ENCODE assay signal across 8 cellular contexts in the genomic region with DNA sequence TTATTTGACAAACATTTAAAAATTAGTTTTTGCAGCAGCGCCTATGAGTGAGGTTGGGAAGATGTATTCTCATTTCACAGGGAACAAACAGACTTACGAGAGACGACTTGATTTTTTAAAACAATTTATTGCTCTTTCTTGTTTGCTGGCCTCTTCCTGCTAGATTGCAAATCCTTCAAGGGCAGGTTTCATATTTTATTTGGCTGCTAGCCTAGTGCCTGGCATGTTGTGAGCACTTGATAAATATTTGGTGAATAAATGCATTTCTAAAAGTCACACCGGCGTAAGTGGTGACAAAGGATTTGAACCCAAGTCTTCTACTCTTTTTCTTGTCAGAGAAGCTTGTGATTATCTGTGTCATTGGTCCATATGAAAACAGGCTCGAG. TPM values are rescaled to one million over a fixed set of nuclear protein-coding genes. Genes with fewer than 3 reads are reported as not detected.
DNase-seq lines count a peak whose midpoint lies in the region; ATAC-seq and TF ChIP-seq lines count a peak whose summit lies in the region.
"Had no signal": no experiment of that assay in that cellular context is flagged by ENCODE, and none has a peak within 500 bp of the region (broad histone marks: within the 10 kb centered on the region; RNA-seq: fewer than 3 reads in every experiment).

No MANE protein-coding gene starts in this region.

- no peaks in the 10 kb centered on the region for H3K9me3 Mint-ChIP-seq in activated T-helper 2 cell treated with anti-CD3 and anti-CD28 coated beads, Interferon-gamma antibody, Interleukin-2, Interleukin-4, amounts not matched to agents 10 μg/mL and 5 μg/mL and 100 μg/mL, durations not matched to agents 14 hours and 24 hours and 36 hours
- H3K9me3 Mint-ChIP-seq in immature natural killer cell = no peaks in the 10 kb centered on the region
- H3K9me3 Mint-ChIP-seq in stimulated activated memory B cell treated with anti-CD40 and anti-IgM and Interleukin-4, amounts not matched to agents 10 μg/mL and 1 μg/mL and 100 μg/mL, for 72 hours = no peaks in the 10 kb centered on the region

- peak overlapping the region; percentile 91 for H3K4me3 Mint-ChIP-seq in activated T-helper 2 cell treated with anti-CD3 and anti-CD28 coated beads, Interferon-gamma antibody, Interleukin-2, Interleukin-4, amounts not matched to agents 10 μg/mL and 5 μg/mL and 100 μg/mL, durations not matched to agents 14 hours and 24 hours and 36 hours (ENCODE audit: low read depth)
- peak overlapping the region; percentile 77 to 96 (median 88) for H3K4me3 Mint-ChIP-seq in immature natural killer cell
- H3K4me3 Mint-ChIP-seq in stimulated activated memory B cell treated with anti-CD40 and anti-IgM and Interleukin-4, amounts not matched to agents 10 μg/mL and 1 μg/mL and 100 μg/mL, for 72 hours = peak overlapping the region; percentile 83

- TF ChIP-seq POLR2A in ovary (IDR thresholded peaks at IDR 0.05) = no peak

- no peak for TF ChIP-seq EP300 in ovary (IDR thresholded peaks at IDR 0.05)

- no peaks in the 10 kb centered on the region for H3K27me3 Mint-ChIP-seq in activated T-helper 2 cell treated with anti-CD3 and anti-CD28 coated beads, Interferon-gamma antibody, Interleukin-2, Interleukin-4, amounts not matched to agents 10 μg/mL and 5 μg/mL and 100 μg/mL, durations not matched to agents 14 hours and 24 hours and 36 hours (ENCODE audit: low read depth)
- H3K27me3 Mint-ChIP-seq in immature natural killer cell (ENCODE audit: low read depth in 3 of 3) = peaks cover 5 to 8% (median 7%) of the 10 kb centered on the region in 3 donors
- H3K27me3 Mint-ChIP-seq in stimulated activated memory B cell treated with anti-CD40 and anti-IgM and Interleukin-4, amounts not matched to agents 10 μg/mL and 1 μg/mL and 100 μg/mL, for 72 hours = peaks cover 3% of the 10 kb centered on the region

- H3K4me1 ChIP-seq in HUES6 (ENCODE audit: control insufficient read depth, insufficient read depth, low read length) (peaks cover 5% of the 10 kb centered on the region), ovary (ENCODE audit: insufficient read depth) (no peaks in the 10 kb centered on the region)

- H3K4me3 ChIP-seq in HUES6 (ENCODE audit: low read depth, low read length) (peak overlapping the region; percentile 100), ovary (no peak overlapping the region)

- H3K27ac ChIP-seq in HUES6 (ENCODE audit: low read depth, low read length) = no peak overlapping the region
- peak overlapping the region in 1 of 2 donors; percentile 82 for H3K27ac ChIP-seq in ovary

- intact Hi-C loops in activated T-helper 2 cell treated with anti-CD3 and anti-CD28 coated beads, Interferon-gamma antibody, Interleukin-2, Interleukin-4, amounts not matched to agents 10 μg/mL and 5 μg/mL and 100 μg/mL, durations not matched to agents 14 hours and 24 hours and 36 hours (cut with micrococcal nuclease) = loop anchor here (5.0 to 10.0 kb wide), 2 partner anchors 759 to 919 kb away; a partner anchor contains a TSS
- intact Hi-C loops in ovary (cut with DNase I) = no loop called here

- no peaks in the 10 kb centered on the region for H3K36me3 ChIP-seq in HUES6 (ENCODE audit: control insufficient read depth, insufficient read depth, low read length)
- H3K36me3 ChIP-seq in ovary = no peaks in the 10 kb centered on the region

- no peak for ATAC-seq in stimulated activated memory B cell treated with anti-CD40 and anti-IgM and Interleukin-4, amounts not matched to agents 10 μg/mL and 1 μg/mL and 100 μg/mL, for 72 hours
- ATAC-seq in HG02610 (IDR thresholded peaks at IDR 0.05; ENCODE audit: unreplicated experiment) = no peak

- H3K27me3 ChIP-seq in HUES6 (ENCODE audit: control insufficient read depth, insufficient read depth, low read length) = no peaks in the 10 kb centered on the region
- no peaks in the 10 kb centered on the region for H3K27me3 ChIP-seq in ovary

- peaks cover 9% of the 10 kb centered on the region for H3K9me3 ChIP-seq in HUES6 (ENCODE audit: control insufficient read depth, insufficient read depth, low read depth, low read length)
- no peaks in the 10 kb centered on the region for H3K9me3 ChIP-seq in ovary

- H3K36me3 Mint-ChIP-seq in activated T-helper 2 cell treated with anti-CD3 and anti-CD28 coated beads, Interferon-gamma antibody, Interleukin-2, Interleukin-4, amounts not matched to agents 10 μg/mL and 5 μg/mL and 100 μg/mL, durations not matched to agents 14 hours and 24 hours and 36 hours (ENCODE audit: low read depth) = peaks cover 14% of the 10 kb centered on the region
- no peaks in the 10 kb centered on the region for H3K36me3 Mint-ChIP-seq in immature natural killer cell
- peaks cover 11% of the 10 kb centered on the region for H3K36me3 Mint-ChIP-seq in stimulated activated memory B cell treated with anti-CD40 and anti-IgM and Interleukin-4, amounts not matched to agents 10 μg/mL and 1 μg/mL and 100 μg/mL, for 72 hours

- no peak overlapping the region for H3K9ac ChIP-seq in HUES6 (ENCODE audit: low read length)

- peak overlapping the region; percentile 96 for H3K27ac Mint-ChIP-seq in activated T-helper 2 cell treated with anti-CD3 and anti-CD28 coated beads, Interferon-gamma antibody, Interleukin-2, Interleukin-4, amounts not matched to agents 10 μg/mL and 5 μg/mL and 100 μg/mL, durations not matched to agents 14 hours and 24 hours and 36 hours
- H3K27ac Mint-ChIP-seq in immature natural killer cell = peak overlapping the region; percentile 86 to 96 (median 91)
- peak overlapping the region; percentile 93 for H3K27ac Mint-ChIP-seq in stimulated activated memory B cell treated with anti-CD40 and anti-IgM and Interleukin-4, amounts not matched to agents 10 μg/mL and 1 μg/mL and 100 μg/mL, for 72 hours

- TF ChIP-seq CTCF in ovary (IDR thresholded peaks at IDR 0.05) = no peak

- DNase-seq in activated T-helper 2 cell treated with anti-CD3 and anti-CD28 coated beads, Interferon-gamma antibody, Interleukin-2, Interleukin-4, amounts not matched to agents 10 μg/mL and 5 μg/mL and 100 μg/mL, durations not matched to agents 14 hours and 24 hours and 36 hours (ENCODE audit: low spot score) = no peak
- DNase-seq in immature natural killer cell (no peak), Ammon's horn (ENCODE audit: low spot score) (no peak), ovary (no peak)
- DNase-seq: T1000 had no signal

- H3K4me1 Mint-ChIP-seq in activated T-helper 2 cell treated with anti-CD3 and anti-CD28 coated beads, Interferon-gamma antibody, Interleukin-2, Interleukin-4, amounts not matched to agents 10 μg/mL and 5 μg/mL and 100 μg/mL, durations not matched to agents 14 hours and 24 hours and 36 hours (ENCODE audit: low read depth) = peaks cover 30% of the 10 kb centered on the region
- peaks cover 32 to 50% of the 10 kb centered on the region in 2 donors for H3K4me1 Mint-ChIP-seq in immature natural killer cell
- H3K4me1 Mint-ChIP-seq in stimulated activated memory B cell treated with anti-CD40 and anti-IgM and Interleukin-4, amounts not matched to agents 10 μg/mL and 1 μg/mL and 100 μg/mL, for 72 hours = peaks cover 40% of the 10 kb centered on the region

- WGBS in ovary, 3 donors = 19 to 37% (median 36%) methylated on average over 6 of the region's 6 CpGs

RNA-seq across cellular contexts. Expression of a gene that starts 1.4 kb away (rescaled TPM):
- 59.0 and 61.7 TPM in 2 replicates for total RNA-seq in activated T-helper 2 cell treated with anti-CD3 and anti-CD28 coated beads, Interferon-gamma antibody, Interleukin-2, Interleukin-4, amounts not matched to agents 10 μg/mL and 5 μg/mL and 100 μg/mL, durations not matched to agents 14 hours and 24 hours and 36 hours
- polyA plus RNA-seq in immature natural killer cell (10 to 100 TPM; 19.0 to 67.9 (median 29.3) TPM), ovary (10 to 100 TPM; 22.5 to 46.2 TPM)
- total RNA-seq in ovary = 10 to 100 TPM; 25.4 to 49.4 (median 39.3) TPM

RNA-seq across cellular contexts. Expression of a gene that starts 8.8 kb away (rescaled TPM):
- 106 and 109 TPM in 2 replicates for total RNA-seq in activated T-helper 2 cell treated with anti-CD3 and anti-CD28 coated beads, Interferon-gamma antibody, Interleukin-2, Interleukin-4, amounts not matched to agents 10 μg/mL and 5 μg/mL and 100 μg/mL, durations not matched to agents 14 hours and 24 hours and 36 hours
- polyA plus RNA-seq in immature natural killer cell = 10 to 100 TPM; 16.9 to 34.2 (median 24.8) TPM
- total RNA-seq in ovary = 10 to 100 TPM; 38.2 to 78.8 (median 62.1) TPM
- polyA plus RNA-seq in ovary = 10 to 100 TPM; 75.1 to 86.6 TPM

RNA-seq across cellular contexts. Expression of a gene that starts 37.2 kb away (rescaled TPM):
- total RNA-seq in activated T-helper 2 cell treated with anti-CD3 and anti-CD28 coated beads, Interferon-gamma antibody, Interleukin-2, Interleukin-4, amounts not matched to agents 10 μg/mL and 5 μg/mL and 100 μg/mL, durations not matched to agents 14 hours and 24 hours and 36 hours = 9.0 and 9.2 TPM in 2 replicates
- 10 to 100 TPM; 12.8 to 14.6 (median 13.3) TPM for polyA plus RNA-seq in immature natural killer cell
- total RNA-seq in ovary = 10 to 100 TPM in 3 of 7 donors, 1 to 10 TPM in 4; 7.9 to 29.1 (median 9.9) TPM
- 10 to 100 TPM; 13.1 to 27.1 TPM for polyA plus RNA-seq in ovary
